Comparison of ENCODE assay signal across 21 cellular contexts in genomic region chr6:99110004-99110403, GRCh38.
"Had no signal": no experiment of that assay in that cellular context is flagged by ENCODE, and none has a peak within 500 bp of the region (broad histone marks: within the 10 kb centered on the region; RNA-seq: fewer than 3 reads in every experiment).

No MANE protein-coding gene starts in this region.

- ATAC-seq: foreskin keratinocyte; left lung; lower lobe of right lung; stimulated activated naive B cell treated with anti-CD40 and anti-IgM and Interleukin-4, amounts not matched to agents 10 μg/mL and 1 μg/mL and 100 μg/mL, for 72 hours; upper lobe of right lung had no signal

- H3K4me3 ChIP-seq: coronary artery, esophagus muscularis mucosa, heart right ventricle, left lung, lower lobe of right lung, neural progenitor cell, right atrium auricular region, skin epidermis, thoracic aorta, tibial nerve, upper lobe of right lung, uterus had no signal

- H3K9me3 ChIP-seq: left lung, lower lobe of right lung, right atrium auricular region, thoracic aorta, tibial nerve, upper lobe of right lung, uterus had no signal

- H3K27me3 ChIP-seq: neural progenitor cell, right atrium auricular region, tibial nerve, upper lobe of right lung, uterus had no signal

- H3K27ac ChIP-seq: coronary artery, esophagus muscularis mucosa, foreskin keratinocyte, heart right ventricle, left lung, lower lobe of right lung, neural progenitor cell, parathyroid adenoma, right atrium auricular region, skin epidermis, thoracic aorta, tibial nerve, upper lobe of right lung, uterus had no signal

- H3K4me1 ChIP-seq: esophagus muscularis mucosa, foreskin keratinocyte, heart right ventricle, left lung, lower lobe of right lung, neural progenitor cell, parathyroid adenoma, right atrium auricular region, tibial nerve, upper lobe of right lung, uterus had no signal

- H3K36me3 ChIP-seq: esophagus muscularis mucosa, heart right ventricle, left lung, lower lobe of right lung, neural progenitor cell, right atrium auricular region, thoracic aorta, tibial nerve, upper lobe of right lung, uterus had no signal

- DNase-seq: dermis blood vessel endothelial cell; effector memory CD4-positive, alpha-beta T cell; foreskin keratinocyte; glutamatergic neuron; heart right ventricle; left lung; lower lobe of right lung; naive B cell; stimulated activated CD4-positive, alpha-beta T cell treated with anti-CD3 and anti-CD28 coated beads, Interleukin-15, amount 100 ng/mL, for 24 hours; stimulated activated CD4-positive, alpha-beta T cell treated with anti-CD3 and anti-CD28 coated beads, Interleukin-2, amount 100 ng/mL, for 48 hours; stimulated activated naive B cell treated with anti-CD40 and anti-IgM and Interleukin-4, amounts not matched to agents 10 μg/mL and 1 μg/mL and 100 μg/mL, for 72 hours; upper lobe of right lung; uterus had no signal

- H3K9ac ChIP-seq: neural progenitor cell, parathyroid adenoma had no signal
